1 cellular context compared by ENCODE assay signal in the genomic region with DNA sequence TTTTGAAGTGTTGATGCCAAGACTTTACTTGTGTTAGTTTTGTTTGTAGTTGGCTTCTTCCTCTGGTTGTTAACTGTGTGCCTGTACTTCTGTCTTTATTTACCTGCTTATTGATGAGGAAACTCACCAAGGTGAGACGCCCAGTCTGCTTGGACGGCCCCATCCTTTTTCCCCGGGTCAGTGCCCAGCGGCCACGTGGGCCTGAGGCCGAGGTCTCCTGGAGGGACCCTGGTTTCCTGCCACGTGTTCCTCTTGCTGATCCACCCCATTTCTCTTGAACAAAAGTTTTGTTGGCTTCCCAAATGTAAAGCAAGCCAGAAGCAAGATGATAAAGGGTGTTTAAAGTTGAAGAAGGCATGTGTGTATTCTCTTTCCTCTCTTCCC.
TF ChIP-seq lines count a peak whose summit lies in the region.

No MANE protein-coding gene starts in this region.

TF ChIP-seq in HepG2, 621 proteins besides CTCF, POLR2A, EP300 and RAD21:
- TF ChIP-seq CEBPG (CRISPR knock-in tag; IDR thresholded peaks at IDR 0.05) = no peak
- no peak for TF ChIP-seq PHF5A (CRISPR knock-in tag; IDR thresholded peaks at IDR 0.05; ENCODE audit: low read depth, unreplicated experiment)
- TF ChIP-seq MNT (IDR thresholded peaks at IDR 0.05) = peak; percentile 74
- TF ChIP-seq, protein P1, sequence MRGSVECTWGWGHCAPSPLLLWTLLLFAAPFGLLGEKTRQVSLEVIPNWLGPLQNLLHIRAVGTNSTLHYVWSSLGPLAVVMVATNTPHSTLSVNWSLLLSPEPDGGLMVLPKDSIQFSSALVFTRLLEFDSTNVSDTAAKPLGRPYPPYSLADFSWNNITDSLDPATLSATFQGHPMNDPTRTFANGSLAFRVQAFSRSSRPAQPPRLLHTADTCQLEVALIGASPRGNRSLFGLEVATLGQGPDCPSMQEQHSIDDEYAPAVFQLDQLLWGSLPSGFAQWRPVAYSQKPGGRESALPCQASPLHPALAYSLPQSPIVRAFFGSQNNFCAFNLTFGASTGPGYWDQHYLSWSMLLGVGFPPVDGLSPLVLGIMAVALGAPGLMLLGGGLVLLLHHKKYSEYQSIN (CRISPR knock-in tag; IDR thresholded peaks at IDR 0.05; ENCODE audit: borderline replicate concordance) = no peak
- TF ChIP-seq ZNF451 (CRISPR knock-in tag; IDR thresholded peaks at IDR 0.05) = no peak
